ENCODE assay signal across 15 cellular contexts in the genomic region with DNA sequence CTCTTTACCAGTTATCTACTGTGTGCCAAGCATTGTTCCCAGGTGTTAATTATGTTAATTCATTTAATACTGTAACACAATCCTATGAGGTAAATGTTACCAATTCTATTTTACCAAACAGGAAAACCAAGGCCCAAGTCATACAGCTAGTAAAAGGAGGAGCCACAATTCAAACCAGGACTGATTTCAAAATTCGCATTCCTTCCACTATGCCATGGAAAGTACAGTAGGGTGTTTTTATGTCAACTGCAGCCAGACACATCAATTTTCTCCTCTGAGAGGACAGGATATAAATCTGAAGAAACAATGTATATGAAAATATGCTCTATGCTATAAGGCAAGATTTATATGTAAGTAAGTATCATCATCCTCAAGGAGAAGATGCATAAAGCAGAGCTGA.
DNase-seq lines count a peak whose midpoint lies in the region; ATAC-seq and TF ChIP-seq lines count a peak whose summit lies in the region.
"Had no signal": no experiment of that assay in that cellular context is flagged by ENCODE, and none has a peak within 500 bp of the region (broad histone marks: within the 10 kb centered on the region; RNA-seq: fewer than 3 reads in every experiment).

No MANE protein-coding gene starts in this region.

- H4K20me1 ChIP-seq in BLaER1 = no peaks in the 10 kb centered on the region

- peak in 3 of 4 donors; percentile 47 to 68 (median 59) for ATAC-seq in psoas muscle
- ATAC-seq in stimulated activated effector memory CD8-positive, alpha-beta T cell treated with anti-CD3 and anti-CD28 coated beads, Interleukin-12 subunit alpha, Interleukin-12 subunit beta, amount 100 ng/mL, for 72 hours = no peak
- no peak for ATAC-seq in HG02884 (IDR thresholded peaks at IDR 0.05; ENCODE audit: unreplicated experiment)

- H3K27me3 ChIP-seq in BLaER1 = no peaks in the 10 kb centered on the region
- H3K27me3 ChIP-seq in adrenal gland = no peaks in the 10 kb centered on the region
- H3K27me3 ChIP-seq in psoas muscle (ENCODE audit: insufficient read depth in 3 of 3, low read length in 2 of 3) = no peaks in the 10 kb centered on the region
- H3K27me3 ChIP-seq: pancreas, upper lobe of left lung had no signal

- H3K27ac Mint-ChIP-seq in stimulated activated effector memory CD8-positive, alpha-beta T cell treated with anti-CD3 and anti-CD28 coated beads, Interleukin-12 subunit alpha, Interleukin-12 subunit beta, amount 100 ng/mL, for 72 hours = no peak overlapping the region

- no peak overlapping the region for H3K4me3 Mint-ChIP-seq in stimulated activated effector memory CD8-positive, alpha-beta T cell treated with anti-CD3 and anti-CD28 coated beads, Interleukin-12 subunit alpha, Interleukin-12 subunit beta, amount 100 ng/mL, for 72 hours

- no peak overlapping the region for H3K27ac ChIP-seq in BLaER1
- peak overlapping the region in 3 of 5 donors; percentile 8 to 25 (median 14) for H3K27ac ChIP-seq in adrenal gland
- H3K27ac ChIP-seq in psoas muscle = no peak overlapping the region
- H3K27ac ChIP-seq: pancreas, VCaP had no signal

- H3K36me3 ChIP-seq in BLaER1 = no peaks in the 10 kb centered on the region
- H3K36me3 ChIP-seq in adrenal gland (replicated peaks in 1 of 2) = no peaks in the 10 kb centered on the region
- H3K36me3 ChIP-seq in psoas muscle (ENCODE audit: insufficient read depth in 1 of 2, low read depth in 1 of 2) = no peaks in the 10 kb centered on the region
- H3K36me3 ChIP-seq: pancreas, upper lobe of left lung had no signal

- TF ChIP-seq CTCF in adrenal gland (IDR thresholded peaks at IDR 0.05) (peak in 2 of 6 experiments; percentile 22 to 39), psoas muscle (IDR thresholded peaks at IDR 0.05) (peak; percentile 11)

- DNase-seq in adrenal gland (no peak), fibroblast of gingiva (ENCODE audit: low read depth) (peak; percentile 35), psoas muscle (no peak), SHP77 (lab: John Stamatoyannopoulos, UW) (no peak)
- no peak for DNase-seq in stimulated activated effector memory CD8-positive, alpha-beta T cell treated with anti-CD3 and anti-CD28 coated beads, Interleukin-12 subunit alpha, Interleukin-12 subunit beta, amount 100 ng/mL, for 72 hours (ENCODE audit: low spot score in 2 of 2)
- DNase-seq in stimulated activated CD4-positive, alpha-beta T cell treated with anti-CD3 and anti-CD28 coated beads, Interleukin-12 subunit alpha, Interleukin-12 subunit beta, amount 100 ng/mL, for 4 hours = no peak
- DNase-seq: activated naive CD4-positive, alpha-beta T cell treated with Interleukin-2 at 50 U/mL for 16 hours; C1 segment of cervical spinal cord; DMS53; pancreas; stimulated activated CD8-positive, alpha-beta memory T cell treated with anti-CD3 and anti-CD28 coated beads, Interleukin-4, amount 100 ng/mL, for 48 hours; upper lobe of left lung had no signal

- H3K9me3 Mint-ChIP-seq in stimulated activated effector memory CD8-positive, alpha-beta T cell treated with anti-CD3 and anti-CD28 coated beads, Interleukin-12 subunit alpha, Interleukin-12 subunit beta, amount 100 ng/mL, for 72 hours = no peaks in the 10 kb centered on the region

- H3K4me1 Mint-ChIP-seq in stimulated activated effector memory CD8-positive, alpha-beta T cell treated with anti-CD3 and anti-CD28 coated beads, Interleukin-12 subunit alpha, Interleukin-12 subunit beta, amount 100 ng/mL, for 72 hours = no peaks in the 10 kb centered on the region

- no peak for TF ChIP-seq POLR2A in adrenal gland (IDR thresholded peaks at IDR 0.05)

- WGBS in adrenal gland, 4 donors = 86 to 100% (median 91%) methylated on average over 1 of the region's 1 CpG
- WGBS in psoas muscle, 3 donors = 76 to 82% (median 77%) methylated on average over 1 of the region's 1 CpG

- H3K9me3 ChIP-seq in BLaER1 = no peaks in the 10 kb centered on the region
- H3K9me3 ChIP-seq in adrenal gland (replicated peaks in 1 of 3) = no peaks in the 10 kb centered on the region
- no peaks in the 10 kb centered on the region for H3K9me3 ChIP-seq in psoas muscle
- H3K9me3 ChIP-seq: pancreas, upper lobe of left lung had no signal

- intact Hi-C loops in adrenal gland (cut with DNase I) (no loop called here), psoas muscle (cut with DNase I) (no loop called here)

- peak overlapping the region; percentile 42; the same call in 1 of the 2 replicates for H3K4me2 ChIP-seq in BLaER1

- H3K9ac ChIP-seq in BLaER1 = no peak overlapping the region

- H3K4me1 ChIP-seq in BLaER1 (peaks cover 16% of the 10 kb centered on the region), adrenal gland (replicated peaks in 1 of 2) (peaks cover 6 to 38% of the 10 kb centered on the region in 2 donors), psoas muscle (peaks cover 4% of the 10 kb centered on the region)

- H3K36me3 Mint-ChIP-seq in stimulated activated effector memory CD8-positive, alpha-beta T cell treated with anti-CD3 and anti-CD28 coated beads, Interleukin-12 subunit alpha, Interleukin-12 subunit beta, amount 100 ng/mL, for 72 hours = no peaks in the 10 kb centered on the region

- H3K4me3 ChIP-seq in BLaER1 = no peak overlapping the region
- no peak overlapping the region for H3K4me3 ChIP-seq in adrenal gland
- H3K4me3 ChIP-seq in psoas muscle = no peak overlapping the region
- H3K4me3 ChIP-seq: pancreas, upper lobe of left lung had no signal

Comparison
In these comparisons a context has a peak if more than half of its experiments do, and no peak if none do; other contexts are left out.
1. H3K27ac ChIP-seq: peak in adrenal gland (3 of 5); none in BLaER1 (single experiment) and psoas muscle (single experiment).
2. ATAC-seq: peak in psoas muscle (3 of 4); none in stimulated activated effector memory CD8-positive, alpha-beta T cell treated with anti-CD3 and anti-CD28 coated beads, Interleukin-12 subunit alpha, Interleukin-12 subunit beta, amount 100 ng/mL, for 72 hours (single experiment) and HG02884 (single experiment).